ENCODE assay signal across 15 cellular contexts in the genomic region with DNA sequence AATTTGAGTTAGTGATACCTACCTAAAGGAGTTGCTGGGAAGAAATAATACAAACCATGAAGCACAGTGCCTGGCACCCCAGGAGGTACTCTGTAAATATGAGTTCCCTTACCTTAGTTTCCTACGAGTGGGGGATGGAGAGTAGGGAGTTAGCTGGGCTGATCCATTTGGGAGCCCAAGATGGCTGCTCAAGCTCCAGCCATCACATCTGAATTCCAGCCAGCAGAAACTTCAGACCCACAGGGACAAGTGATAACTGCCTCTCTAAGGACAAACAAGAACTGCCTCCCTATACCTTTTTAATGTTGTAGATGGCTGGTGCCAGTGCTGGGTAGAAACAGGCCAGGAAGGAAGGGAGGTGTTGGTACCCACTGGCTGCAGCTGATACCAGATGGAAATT. TPM values are rescaled to one million over a fixed set of nuclear protein-coding genes. Genes with fewer than 3 reads are reported as not detected.
"Had no signal": no experiment of that assay in that cellular context is flagged by ENCODE, and none has a peak within 500 bp of the region (broad histone marks: within the 10 kb centered on the region; RNA-seq: fewer than 3 reads in every experiment).

No MANE protein-coding gene starts in this region.

- H3K4me1 Mint-ChIP-seq: neural crest cell had no signal

- H3K27ac ChIP-seq: ascending aorta, coronary artery, tibial nerve had no signal

- H3K9me3 ChIP-seq: ascending aorta had no signal

- H3K27ac Mint-ChIP-seq: progenitor cell of endocrine pancreas; T-helper 2 cell treated with Interferon-gamma antibody and Interleukin-4, amounts not matched to agents 5 μg/mL and 100 μg/mL, for 36 hours had no signal

- H3K27me3 Mint-ChIP-seq: activated CD4-positive, alpha-beta T cell treated with anti-CD3 and anti-CD28 coated beads for 36 hours; progenitor cell of endocrine pancreas had no signal

- H3K27me3 ChIP-seq: ascending aorta, tibial nerve had no signal

- H3K4me1 ChIP-seq: ascending aorta, tibial nerve had no signal

- H3K4me3 Mint-ChIP-seq: activated CD4-positive, alpha-beta T cell treated with anti-CD3 and anti-CD28 coated beads for 36 hours; neural crest cell; T-helper 2 cell treated with Interferon-gamma antibody and Interleukin-4, amounts not matched to agents 5 μg/mL and 100 μg/mL, for 36 hours had no signal

- ATAC-seq: stimulated activated naive CD8-positive, alpha-beta T cell treated with anti-CD3 and anti-CD28 coated beads, Interleukin-15, Interleukin-2, amounts not matched to agents 100 U/mL and 50 U/mL, for 24 hours had no signal

- H3K4me3 ChIP-seq: ascending aorta, coronary artery, lung, tibial nerve had no signal

- DNase-seq: activated CD8-positive, alpha-beta memory T cell treated with anti-CD3 and anti-CD28 coated beads, Interleukin-2, amount 50 U/mL, for 48 hours; hypothalamus; stimulated activated naive CD8-positive, alpha-beta T cell treated with anti-CD3 and anti-CD28 coated beads, Interleukin-15, Interleukin-2, amounts not matched to agents 100 U/mL and 50 U/mL, for 24 hours; substantia nigra had no signal

- H3K9me3 Mint-ChIP-seq: neural crest cell; T-helper 2 cell treated with Interferon-gamma antibody and Interleukin-4, amounts not matched to agents 5 μg/mL and 100 μg/mL, for 36 hours had no signal

RNA-seq across cellular contexts. Expression of a gene that starts 22.7 kb away (rescaled TPM):
- total RNA-seq: ascending aorta, lung, neural crest cell, omental fat pad, progenitor cell of endocrine pancreas, tibial nerve had no signal
- polyA plus RNA-seq: adipose tissue, keratinocyte, lung had no signal
